Comparison of ENCODE assay signal across 8 cellular contexts in the genomic region with DNA sequence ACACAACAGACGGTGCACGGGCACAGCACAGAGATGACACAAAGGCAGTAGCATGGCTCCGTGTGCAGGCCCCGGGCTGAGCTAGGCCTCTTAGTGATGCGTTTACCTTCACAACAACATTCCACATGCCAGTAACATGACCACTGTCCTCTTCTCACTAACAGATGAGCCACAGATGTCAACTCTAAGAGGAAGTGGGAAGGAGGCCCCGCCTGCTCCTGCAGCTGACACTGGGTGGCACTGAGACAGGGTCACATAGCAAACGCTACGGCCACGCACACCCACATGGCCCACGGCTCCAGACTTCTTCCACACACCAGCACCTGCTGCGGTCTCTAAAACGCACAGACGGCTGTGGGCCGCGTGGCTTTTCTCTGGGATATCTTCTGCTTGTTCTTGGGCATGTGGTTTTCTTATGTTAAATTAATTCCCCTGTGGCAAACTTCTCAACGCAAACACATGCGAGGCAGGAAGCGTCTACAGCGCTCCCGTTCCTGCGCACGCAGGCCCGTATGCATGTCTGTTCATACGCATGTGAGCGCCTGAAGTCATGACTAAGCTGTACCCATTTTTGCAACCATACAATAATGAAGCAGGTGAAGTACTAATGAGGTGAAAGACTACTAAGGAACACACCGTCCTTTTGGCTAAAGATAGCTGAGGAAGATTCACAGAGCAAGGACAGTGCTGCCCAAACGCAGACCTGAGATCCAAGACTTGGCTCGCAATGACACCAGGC. TPM values are rescaled to one million over a fixed set of nuclear protein-coding genes. Genes with fewer than 3 reads are reported as not detected.
A peak's percentile ranks its signal among the peaks of the same experiment; 100 is the strongest.
DNase-seq lines count a peak whose midpoint lies in the region; ATAC-seq and TF ChIP-seq lines count a peak whose summit lies in the region.

No MANE protein-coding gene starts in this region.

- H3K4me3 ChIP-seq in BLaER1 = 0 out of 2 replicates have a peak overlapping the region, but pooled peaks have one; percentile 14
- H3K4me3 ChIP-seq in esophagus muscularis mucosa = no peak overlapping the region
- peak overlapping the region; percentile 8 for H3K4me3 ChIP-seq in thymus (ENCODE audit: low read length)

- 70% methylated on average over 24 of the region's 28 CpGs for WGBS in esophagus muscularis mucosa
- WGBS in thymus = 18% methylated on average over 28 of the region's 28 CpGs

- intact Hi-C loops in esophagus muscularis mucosa (cut with DNase I) = no loop called here

- peak overlapping the region; percentile 59 for H3K9ac ChIP-seq in BLaER1

- no peak for DNase-seq in RWPE1 (ENCODE audit: low spot score)
- no peak for DNase-seq in esophagus muscularis mucosa (ENCODE audit: extremely low spot score)
- DNase-seq in H4 (ENCODE audit: low spot score) = no peak
- no peak for DNase-seq in hepatic stellate cell (ENCODE audit: low spot score)
- DNase-seq in cortex of kidney (lab: John Stamatoyannopoulos, UW) = no peak

- peaks cover 52% of the 10 kb centered on the region for H3K4me1 ChIP-seq in BLaER1
- peaks cover 15 to 26% (median 23%) of the 10 kb centered on the region in 4 donors for H3K4me1 ChIP-seq in esophagus muscularis mucosa
- H3K4me1 ChIP-seq in thymus (ENCODE audit: control insufficient read depth, insufficient read depth, low read length) = peaks cover 12% of the 10 kb centered on the region

- H3K27me3 ChIP-seq in BLaER1 = no peaks in the 10 kb centered on the region
- no peaks in the 10 kb centered on the region for H3K27me3 ChIP-seq in esophagus muscularis mucosa
- no peaks in the 10 kb centered on the region for H3K27me3 ChIP-seq in thymus (ENCODE audit: control insufficient read depth, insufficient read depth)

- TF ChIP-seq EP300 in esophagus muscularis mucosa (IDR thresholded peaks at IDR 0.05) = no peak

- no peaks in the 10 kb centered on the region for H4K20me1 ChIP-seq in BLaER1

- no peak for TF ChIP-seq CTCF in RWPE1 (conservative IDR thresholded peaks at IDR 0.05; ENCODE audit: low read depth)
- no peak for TF ChIP-seq CTCF in esophagus muscularis mucosa (IDR thresholded peaks at IDR 0.05)

- no peak for TF ChIP-seq POLR2A in esophagus muscularis mucosa (IDR thresholded peaks at IDR 0.05; ENCODE audit: low read depth)

- peak; percentile 72 for ATAC-seq in GM21423 (IDR thresholded peaks at IDR 0.05; ENCODE audit: unreplicated experiment)

- H3K36me3 ChIP-seq in BLaER1 (peaks cover 36% of the 10 kb centered on the region), esophagus muscularis mucosa (peaks cover 71 to 97% (median 94%) of the 10 kb centered on the region in 4 donors), thymus (ENCODE audit: control insufficient read depth, insufficient read depth) (no peaks in the 10 kb centered on the region)

- POLR2A ChIA-PET in RWPE1 (lab: Yijun Ruan, JAX; ENCODE audit: low non-redundant PET) = no interaction called here

- peak overlapping the region; percentile 83 for H3K27ac ChIP-seq in BLaER1
- peak overlapping the region; percentile 18 for H3K27ac ChIP-seq in RWPE1
- peak overlapping the region; percentile 45 to 68 (median 62) for H3K27ac ChIP-seq in esophagus muscularis mucosa (replicated peaks in 1 of 4)
- H3K27ac ChIP-seq in thymus (ENCODE audit: low read depth) = peak overlapping the region; percentile 87

- CTCF ChIA-PET in RWPE1 (lab: Yijun Ruan, JAX) = interaction anchor here (0.6 kb wide), 1 partner anchor 68 kb away, joined by 6 read pairs; no protein-coding TSS in a partner anchor

- H3K4me2 ChIP-seq in BLaER1 = peak overlapping the region; percentile 88

- H3K9me3 ChIP-seq in BLaER1 = no peaks in the 10 kb centered on the region
- no peaks in the 10 kb centered on the region for H3K9me3 ChIP-seq in esophagus muscularis mucosa
- H3K9me3 ChIP-seq in thymus (ENCODE audit: control insufficient read depth) = no peaks in the 10 kb centered on the region

RNA-seq across cellular contexts. Expression of a gene that starts 26.8 kb away (rescaled TPM):
- under 1 TPM in 2 of 4 donors, not detected in 2; 0.11 to 0.32 TPM for total RNA-seq in esophagus muscularis mucosa
- 3.5 TPM for polyA plus RNA-seq in thymus
- not detected in 2 replicates for total RNA-seq in H4 (2014; rRNA removed; shearing (Covaris generic))

Comparison
In these comparisons a context has a peak if more than half of its experiments do, and no peak if none do; other contexts are left out.
1. H3K27ac ChIP-seq: peak in every context shown above with its lines; median percentile 87 in thymus; 83 in BLaER1; 62 in esophagus muscularis mucosa; 18 in RWPE1.
2. H3K4me3 ChIP-seq: peak in BLaER1 (single experiment) and thymus (single experiment); none in esophagus muscularis mucosa (0 of 4).